In the genomic region with DNA sequence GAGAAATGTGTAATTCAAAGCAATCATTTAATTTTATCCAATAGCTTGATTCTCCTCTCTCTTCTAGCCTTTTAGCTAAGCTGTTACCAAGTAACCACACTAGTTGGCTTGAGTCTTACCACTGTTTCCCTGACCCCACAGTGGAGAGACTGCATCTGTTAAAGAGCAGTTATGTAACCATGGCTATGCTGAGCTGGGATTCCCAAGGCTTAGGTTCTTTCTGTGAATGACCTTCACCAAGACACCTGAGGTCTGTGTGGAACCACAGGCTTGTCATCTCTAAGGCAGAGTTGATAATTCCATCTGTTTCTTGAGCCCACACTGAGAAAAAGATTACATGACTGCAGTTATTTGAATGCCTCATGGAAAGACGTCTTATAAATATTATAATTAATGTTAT, we compare ENCODE assay signal across 29 cellular contexts. TPM values are rescaled to one million over a fixed set of nuclear protein-coding genes. Genes with fewer than 3 reads are reported as not detected.
"Had no signal": no experiment of that assay in that cellular context is flagged by ENCODE, and none has a peak within 500 bp of the region (broad histone marks: within the 10 kb centered on the region; RNA-seq: fewer than 3 reads in every experiment).

No MANE protein-coding gene starts in this region.

- FAIRE-seq: small intestine, urothelium cell line had no signal

- H3K4me1 Mint-ChIP-seq: immature natural killer cell; stimulated activated effector memory CD8-positive, alpha-beta T cell treated with anti-CD3 and anti-CD28 coated beads, Interleukin-12 subunit alpha, Interleukin-12 subunit beta, amount 100 ng/mL, for 72 hours had no signal

- ATAC-seq: activated T-cell treated with anti-CD3 and anti-CD28 coated beads, Interleukin-2, amount 50 U/mL, for 72 hours; foreskin keratinocyte; left lobe of liver; natural killer cell treated with Interleukin-12 subunit alpha and Interleukin-12 subunit beta and Interleukin-15 and Interleukin-18, amount 100 ng/mL, for 72 hours; sciatic nerve; stimulated activated effector memory CD8-positive, alpha-beta T cell treated with anti-CD3 and anti-CD28 coated beads, Interleukin-12 subunit alpha, Interleukin-12 subunit beta, amount 100 ng/mL, for 72 hours had no signal

- H3K4me3 ChIP-seq: esophagus muscularis mucosa, heart left ventricle, lung, thoracic aorta had no signal

- H3K9me3 ChIP-seq: esophagus muscularis mucosa, heart left ventricle, thoracic aorta had no signal

- H3K27me3 ChIP-seq: esophagus muscularis mucosa, foreskin keratinocyte, heart left ventricle had no signal

- H3K36me3 ChIP-seq: esophagus muscularis mucosa, heart left ventricle, thoracic aorta had no signal

- H3K27me3 Mint-ChIP-seq: dendritic cell treated with granulocyte-macrophage colony-stimulating factor and Interleukin-4, amounts not matched to agents 40 ng/mL and 50 ng/mL, for 4 days had no signal

- H3K4me1 ChIP-seq: foreskin keratinocyte, heart left ventricle had no signal

- DNase-seq: activated CD4-positive, alpha-beta T cell treated with anti-CD3 and anti-CD28 coated beads for 4 hours; activated CD4-positive, alpha-beta T cell treated with anti-CD3 and anti-CD28 coated beads, Interleukin-2, amount 50 U/mL, for 4 hours; activated naive CD4-positive, alpha-beta T cell; activated T-cell treated with anti-CD3 and anti-CD28 coated beads for 4 hours; activated T-cell treated with anti-CD3 and anti-CD28 coated beads, Interleukin-2, amount 50 U/mL, for 72 hours; aorta; caudate nucleus; endodermal cell; foreskin keratinocyte; heart left ventricle; immature natural killer cell; mesendoderm; retina; small intestine; stimulated activated CD4-positive, alpha-beta T cell treated with anti-CD3 and anti-CD28 coated beads, Interleukin-4, amount 100 ng/mL, for 24 hours; T-helper 1 cell; trophoblast cell had no signal

- H3K9me3 Mint-ChIP-seq: activated T-cell treated with anti-CD3 and anti-CD28 coated beads, Interleukin-2, amount 50 U/mL, for 72 hours; dendritic cell treated with granulocyte-macrophage colony-stimulating factor and Interleukin-4, amounts not matched to agents 40 ng/mL and 50 ng/mL, for 4 days; immature natural killer cell; natural killer cell treated with Interleukin-12 subunit alpha and Interleukin-12 subunit beta and Interleukin-15 and Interleukin-18, amount 100 ng/mL, for 72 hours; stimulated activated effector memory CD8-positive, alpha-beta T cell treated with anti-CD3 and anti-CD28 coated beads, Interleukin-12 subunit alpha, Interleukin-12 subunit beta, amount 100 ng/mL, for 72 hours; stimulated activated naive CD8-positive, alpha-beta T cell treated with anti-CD3 and anti-CD28 coated beads, Interleukin-15, Interleukin-2, amounts not matched to agents 100 ng/mL and 50 ng/mL, for 24 hours; T-helper 2 cell treated with Interferon-gamma antibody and Interleukin-4, amounts not matched to agents 5 μg/mL and 100 μg/mL, for 36 hours had no signal

- H3K27ac Mint-ChIP-seq: activated naive CD8-positive, alpha-beta T cell; activated T-cell treated with anti-CD3 and anti-CD28 coated beads, Interleukin-2, amount 50 U/mL, for 72 hours; dendritic cell treated with granulocyte-macrophage colony-stimulating factor and Interleukin-4, amounts not matched to agents 40 ng/mL and 50 ng/mL, for 4 days; endodermal cell; immature natural killer cell; natural killer cell treated with Interleukin-12 subunit alpha and Interleukin-12 subunit beta and Interleukin-15 and Interleukin-18, amount 100 ng/mL, for 72 hours; stimulated activated effector memory CD8-positive, alpha-beta T cell treated with anti-CD3 and anti-CD28 coated beads, Interleukin-12 subunit alpha, Interleukin-12 subunit beta, amount 100 ng/mL, for 72 hours; stimulated activated naive CD8-positive, alpha-beta T cell treated with anti-CD3 and anti-CD28 coated beads, Interleukin-15, Interleukin-2, amounts not matched to agents 100 ng/mL and 50 ng/mL, for 24 hours; T-helper 2 cell treated with Interferon-gamma antibody and Interleukin-4, amounts not matched to agents 5 μg/mL and 100 μg/mL, for 36 hours had no signal

- H3K4me3 Mint-ChIP-seq: activated naive CD8-positive, alpha-beta T cell; activated T-cell treated with anti-CD3 and anti-CD28 coated beads, Interleukin-2, amount 50 U/mL, for 72 hours; dendritic cell treated with granulocyte-macrophage colony-stimulating factor and Interleukin-4, amounts not matched to agents 40 ng/mL and 50 ng/mL, for 4 days; endodermal cell; immature natural killer cell; natural killer cell treated with Interleukin-12 subunit alpha and Interleukin-12 subunit beta and Interleukin-15 and Interleukin-18, amount 100 ng/mL, for 72 hours; stimulated activated effector memory CD8-positive, alpha-beta T cell treated with anti-CD3 and anti-CD28 coated beads, Interleukin-12 subunit alpha, Interleukin-12 subunit beta, amount 100 ng/mL, for 72 hours; stimulated activated naive CD8-positive, alpha-beta T cell treated with anti-CD3 and anti-CD28 coated beads, Interleukin-15, Interleukin-2, amounts not matched to agents 100 ng/mL and 50 ng/mL, for 24 hours; T-helper 2 cell treated with Interferon-gamma antibody and Interleukin-4, amounts not matched to agents 5 μg/mL and 100 μg/mL, for 36 hours had no signal

- H3K36me3 Mint-ChIP-seq: activated naive CD8-positive, alpha-beta T cell; immature natural killer cell; natural killer cell treated with Interleukin-12 subunit alpha and Interleukin-12 subunit beta and Interleukin-15 and Interleukin-18, amount 100 ng/mL, for 72 hours; stimulated activated effector memory CD8-positive, alpha-beta T cell treated with anti-CD3 and anti-CD28 coated beads, Interleukin-12 subunit alpha, Interleukin-12 subunit beta, amount 100 ng/mL, for 72 hours had no signal

- H3K27ac ChIP-seq: esophagus muscularis mucosa, foreskin keratinocyte, heart left ventricle, thoracic aorta had no signal

RNA-seq across cellular contexts. Expression of a gene that starts 47.6 kb away (rescaled TPM):
- total RNA-seq: natural killer cell treated with Interleukin-12 subunit alpha and Interleukin-12 subunit beta and Interleukin-15 and Interleukin-18, amount 100 ng/mL, for 72 hours had no signal
